2 cellular contexts compared by ENCODE assay signal in genomic region chr22:22550789-22551434, GRCh38.
A peak's percentile ranks its signal among the peaks of the same experiment; 100 is the strongest.
TF ChIP-seq lines count a peak whose summit lies in the region.

No MANE protein-coding gene starts in this region.

TF ChIP-seq in IMR-90, 13 proteins besides CTCF, POLR2A, EP300 and RAD21:
- TF ChIP-seq MAZ (IDR thresholded peaks at IDR 0.05; ENCODE audit: borderline replicate concordance, low read depth, low read length), result no peak
- no peak for TF ChIP-seq FOS (IDR thresholded peaks at IDR 0.05; ENCODE audit: low read depth, low read length)
- TF ChIP-seq BHLHE40 (IDR thresholded peaks at IDR 0.05; ENCODE audit: low read depth, low read length), result no peak
- TF ChIP-seq CHD1 (IDR thresholded peaks at IDR 0.05; ENCODE audit: low read depth, low read length), result no peak
- TF ChIP-seq NFE2L2 (IDR thresholded peaks at IDR 0.05; ENCODE audit: low read depth, low read length), result no peak
- TF ChIP-seq RCOR1 (IDR thresholded peaks at IDR 0.05; ENCODE audit: insufficient replicate concordance, low read length), result no peak
- TF ChIP-seq RFX5 (IDR thresholded peaks at IDR 0.05; ENCODE audit: low read depth, low read length), result no peak
- no peak for TF ChIP-seq MAFK (IDR thresholded peaks at IDR 0.05; ENCODE audit: low read depth, low read length)
- TF ChIP-seq SMC3 (IDR thresholded peaks at IDR 0.05; ENCODE audit: low read depth, low read length), result no peak
- TF ChIP-seq USF2 (IDR thresholded peaks at IDR 0.05; ENCODE audit: low read depth, low read length), result no peak
- no peak for TF ChIP-seq CEBPB (IDR thresholded peaks at IDR 0.05; ENCODE audit: low read depth, low read length)
- no peak for TF ChIP-seq MXI1 (IDR thresholded peaks at IDR 0.05; ENCODE audit: borderline replicate concordance, low read depth, low read length)
- TF ChIP-seq ELK1 (IDR thresholded peaks at IDR 0.05; ENCODE audit: borderline replicate concordance, low read depth, low read length), result no peak

TF ChIP-seq in K562, 482 proteins besides CTCF, POLR2A, EP300 and RAD21:
- no peak for TF ChIP-seq ZNF583 (CRISPR knock-in tag; IDR thresholded peaks at IDR 0.05)
- TF ChIP-seq, protein P1, sequence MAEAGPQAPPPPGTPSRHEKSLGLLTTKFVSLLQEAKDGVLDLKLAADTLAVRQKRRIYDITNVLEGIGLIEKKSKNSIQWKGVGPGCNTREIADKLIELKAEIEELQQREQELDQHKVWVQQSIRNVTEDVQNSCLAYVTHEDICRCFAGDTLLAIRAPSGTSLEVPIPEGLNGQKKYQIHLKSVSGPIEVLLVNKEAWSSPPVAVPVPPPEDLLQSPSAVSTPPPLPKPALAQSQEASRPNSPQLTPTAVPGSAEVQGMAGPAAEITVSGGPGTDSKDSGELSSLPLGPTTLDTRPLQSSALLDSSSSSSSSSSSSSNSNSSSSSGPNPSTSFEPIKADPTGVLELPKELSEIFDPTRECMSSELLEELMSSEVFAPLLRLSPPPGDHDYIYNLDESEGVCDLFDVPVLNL (CRISPR knock-in tag; IDR thresholded peaks at IDR 0.05; ENCODE audit: low read depth), result no peak
- TF ChIP-seq, protein P2, sequence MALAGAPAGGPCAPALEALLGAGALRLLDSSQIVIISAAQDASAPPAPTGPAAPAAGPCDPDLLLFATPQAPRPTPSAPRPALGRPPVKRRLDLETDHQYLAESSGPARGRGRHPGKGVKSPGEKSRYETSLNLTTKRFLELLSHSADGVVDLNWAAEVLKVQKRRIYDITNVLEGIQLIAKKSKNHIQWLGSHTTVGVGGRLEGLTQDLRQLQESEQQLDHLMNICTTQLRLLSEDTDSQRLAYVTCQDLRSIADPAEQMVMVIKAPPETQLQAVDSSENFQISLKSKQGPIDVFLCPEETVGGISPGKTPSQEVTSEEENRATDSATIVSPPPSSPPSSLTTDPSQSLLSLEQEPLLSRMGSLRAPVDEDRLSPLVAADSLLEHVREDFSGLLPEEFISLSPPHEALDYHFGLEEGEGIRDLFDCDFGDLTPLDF (CRISPR knock-in tag; IDR thresholded peaks at IDR 0.05), result peak; percentile 70; the same call in 1 of the 2 replicates
- TF ChIP-seq THAP7 (CRISPR knock-in tag; IDR thresholded peaks at IDR 0.05), result no peak
- TF ChIP-seq TEAD4 (IDR thresholded peaks at IDR 0.05; ENCODE audit: low read length), result no peak
- no peak for TF ChIP-seq TEAD4 (CRISPR knock-in tag; IDR thresholded peaks at IDR 0.05; ENCODE audit: borderline replicate concordance)
- no peak for TF ChIP-seq ATF7 (IDR thresholded peaks at IDR 0.05)
- TF ChIP-seq, protein P3, sequence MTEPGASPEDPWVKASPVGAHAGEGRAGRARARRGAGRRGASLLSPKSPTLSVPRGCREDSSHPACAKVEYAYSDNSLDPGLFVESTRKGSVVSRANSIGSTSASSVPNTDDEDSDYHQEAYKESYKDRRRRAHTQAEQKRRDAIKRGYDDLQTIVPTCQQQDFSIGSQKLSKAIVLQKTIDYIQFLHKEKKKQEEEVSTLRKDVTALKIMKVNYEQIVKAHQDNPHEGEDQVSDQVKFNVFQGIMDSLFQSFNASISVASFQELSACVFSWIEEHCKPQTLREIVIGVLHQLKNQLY (CRISPR knock-in tag; conservative IDR thresholded peaks at IDR 0.05), result peak in 1 of 2 experiments; percentile 19; a peak in 1 of 4 replicates
- TF ChIP-seq SRSF3 (IDR thresholded peaks at IDR 0.05; ENCODE audit: insufficient read depth, low read length), result no peak
- no peak for TF ChIP-seq PML (IDR thresholded peaks at IDR 0.05; ENCODE audit: low read length)
- TF ChIP-seq JUND (IDR thresholded peaks at IDR 0.05; ENCODE audit: borderline replicate concordance, low read depth, low read length), result no peak
- no peak for TF ChIP-seq JUND (tag; IDR thresholded peaks at IDR 0.05; ENCODE audit: borderline replicate concordance, low read depth, low read length)
